ENCODE assay signal across 8 cellular contexts in genomic region chr1:16175610-16176553, GRCh38. TPM values are rescaled to one million over a fixed set of nuclear protein-coding genes. Genes with fewer than 3 reads are reported as not detected.
DNase-seq lines count a peak whose midpoint lies in the region; ATAC-seq and TF ChIP-seq lines count a peak whose summit lies in the region.

No MANE protein-coding gene starts in this region.

- no peaks in the 10 kb centered on the region for H3K9me3 ChIP-seq in right cardiac atrium (ENCODE audit: control insufficient read depth, low read length)
- no peaks in the 10 kb centered on the region for H3K9me3 ChIP-seq in gastrocnemius medialis

- intact Hi-C loops in right cardiac atrium (cut with DNase I) (no loop called here), gastrocnemius medialis (cut with DNase I; ENCODE audit: low total_unique reads) (no loop called here)

- peak; percentile 79 for DNase-seq in HT-29 (ENCODE audit: low spot score)
- DNase-seq in amygdala (lab: John Stamatoyannopoulos, UW) = peak in 41 of 56 donors; percentile 17 to 83 (median 44)
- DNase-seq in right cardiac atrium = peak; percentile 92 to 97 (median 96)
- DNase-seq in gastrocnemius medialis = peak; percentile 60 to 66
- no peak for DNase-seq in GM20000 (ENCODE audit: low spot score)

- H3K4me1 ChIP-seq in right cardiac atrium (ENCODE audit: control insufficient read depth, insufficient read depth, low read length) (peaks cover 10% of the 10 kb centered on the region), gastrocnemius medialis (peaks cover 14 to 18% of the 10 kb centered on the region in 2 donors)

- no peaks in the 10 kb centered on the region for H3K36me3 ChIP-seq in gastrocnemius medialis

- H3K27me3 ChIP-seq in right cardiac atrium (ENCODE audit: control insufficient read depth, insufficient read depth) = no peaks in the 10 kb centered on the region
- H3K27me3 ChIP-seq in gastrocnemius medialis = no peaks in the 10 kb centered on the region

- ATAC-seq in right cardiac atrium (peak; percentile 83 to 86), gastrocnemius medialis (peak; percentile 71 to 73), HG03135 (IDR thresholded peaks at IDR 0.05; ENCODE audit: unreplicated experiment) (no peak), GM19324 (IDR thresholded peaks at IDR 0.05; ENCODE audit: low FRiP score, unreplicated experiment) (no peak), HG02970 (IDR thresholded peaks at IDR 0.05; ENCODE audit: low FRiP score, unreplicated experiment) (no peak)

- WGBS in right cardiac atrium = 7% methylated on average over 24 of the region's 24 CpGs

- in situ Hi-C loops in gastrocnemius medialis (cut with MboI; ENCODE audit: low sequenced_read_pairs in 4 of 4) = no loop called here

- peak overlapping the region; percentile 71 for H3K27ac ChIP-seq in right cardiac atrium (ENCODE audit: low read length)
- peak overlapping the region; percentile 57 to 75 (median 74) for H3K27ac ChIP-seq in gastrocnemius medialis

- no peak overlapping the region for H3K4me3 ChIP-seq in right cardiac atrium (ENCODE audit: low read length)
- H3K4me3 ChIP-seq in gastrocnemius medialis = no peak overlapping the region

- TF ChIP-seq POLR2A in gastrocnemius medialis (IDR thresholded peaks at IDR 0.05) = no peak

- no peak for TF ChIP-seq CTCF in gastrocnemius medialis (IDR thresholded peaks at IDR 0.05 in 4 of 5, conservative IDR thresholded peaks at IDR 0.05 in 1 of 5)
- TF ChIP-seq CTCF in GM20000 (IDR thresholded peaks at IDR 0.05; ENCODE audit: extremely low read depth, missing control alignments) = no peak

RNA-seq across cellular contexts. Expression of gene EPHA2, which starts 20.0 kb away (rescaled TPM):
- 302 and 331 TPM in 2 replicates for total RNA-seq in HT-29 (2014; rRNA removed; shearing (Covaris generic))
- 10 to 100 TPM in 2 of 4 donors, 1 to 10 TPM in 2; 6.4 to 15.7 (median 9.8) TPM for total RNA-seq in right cardiac atrium
- polyA plus RNA-seq in right cardiac atrium = 8.6 TPM
- 1 to 10 TPM; 1.2 to 6.4 (median 2.9) TPM for total RNA-seq in gastrocnemius medialis

RNA-seq across cellular contexts. Expression of gene ARHGEF19, which starts 36.6 kb away (rescaled TPM):
- total RNA-seq in HT-29 (2014; rRNA removed; shearing (Covaris generic)) = 15.8 and 15.9 TPM in 2 replicates
- total RNA-seq in right cardiac atrium = 1 to 10 TPM; 2.2 to 4.3 (median 3.2) TPM
- polyA plus RNA-seq in right cardiac atrium = 2.7 TPM
- total RNA-seq in gastrocnemius medialis = 1 to 10 TPM in 3 of 4 donors, under 1 TPM in 1; 0.68 to 3.0 (median 2.3) TPM

Comparison
In these comparisons a context has a peak if more than half of its experiments do, and no peak if none do; other contexts are left out.
1. ATAC-seq: peak in right cardiac atrium (2 of 2) and gastrocnemius medialis (2 of 2); none in HG03135 (single experiment), GM19324 (single experiment) and HG02970 (single experiment).
2. RNA of gene EPHA2, which starts 20.0 kb away (total RNA-seq): 302 to 331 TPM in HT-29; 6.4 to 15.7 TPM in right cardiac atrium and 1.2 to 6.4 TPM in gastrocnemius medialis; every median in the first group is over 10 times any median in the second.